ENCODE assay signal across 35 cellular contexts in genomic region chr4:127181001-127181400, GRCh38.
"Had no signal": no experiment of that assay in that cellular context is flagged by ENCODE, and none has a peak within 500 bp of the region (broad histone marks: within the 10 kb centered on the region; RNA-seq: fewer than 3 reads in every experiment).

No MANE protein-coding gene starts in this region.

- DNase-seq: Karpas-422, Kasumi-1, MG63, MM.1S, MV-4-11, NCI-H1048, NCI-H1092, NCI-H1092 treated with DMSO at 0.1 percent for 48 hours, NCI-H1105, NCI-H1105 treated with DMSO at 0.1 percent for 48 hours, NCI-H1417, NCI-H1417 treated with DMSO at 0.1 percent for 48 hours, NCI-H1436, NCI-H1436 treated with DMSO at 0.1 percent for 48 hours, NCI-H146, NCI-H1694, NCI-H1694 treated with DMSO at 0.1 percent for 48 hours, NCI-H187, NCI-H187 treated with DMSO at 0.1 percent for 48 hours, NCI-H1930, NCI-H2029, NCI-H2029 treated with DMSO at 0.1 percent for 48 hours, NCI-H2081, NCI-H2081 treated with DMSO at 0.1 percent for 48 hours, NCI-H2107, NCI-H2171, NCI-H2171 treated with DMSO at 0.1 percent for 48 hours, NCI-H2227 treated with DMSO at 0.1 percent for 48 hours, NCI-H226, NCI-H345, NCI-H446, NCI-H446 treated with DMSO at 0.1 percent for 48 hours, NCI-H510A, NCI-H510A treated with DMSO at 0.1 percent for 48 hours, NCI-H524 had no signal

- H3K4me3 ChIP-seq: MG63 had no signal

- H3K27me3 ChIP-seq: MG63 had no signal

- H3K36me3 ChIP-seq: MG63 had no signal

- H3K9me3 ChIP-seq: MG63 had no signal
